In genomic region chr15:64893481-64894394, GRCh38 we compare ENCODE assay signal across 8 cellular contexts. TPM values are rescaled to one million over a fixed set of nuclear protein-coding genes. Genes with fewer than 3 reads are reported as not detected.
DNase-seq lines count a peak whose midpoint lies in the region; ATAC-seq and TF ChIP-seq lines count a peak whose summit lies in the region.

No MANE protein-coding gene starts in this region.

- H3K4me3 ChIP-seq in esophagus squamous epithelium (peak overlapping the region; percentile 17 to 60 (median 35)), muscle layer of colon (ENCODE audit: low read depth in 1 of 2, low read length in 2 of 2) (peak overlapping the region; percentile 6 to 47)

- peak overlapping the region; percentile 88 for H3K4me3 Mint-ChIP-seq in activated T-cell treated with anti-CD3 and anti-CD28 coated beads, Interleukin-2, amount 50 U/mL, for 24 hours

- intact Hi-C loops in esophagus squamous epithelium (cut with DNase I): loop anchor here (10.0 kb wide), 1 partner anchor 49 kb away; the partner anchor contains the start of gene PLEKHO2

- TF ChIP-seq POLR2A in esophagus squamous epithelium (IDR thresholded peaks at IDR 0.05): peak in 2 of 4 donors; percentile 54 to 73

- H3K9me3 ChIP-seq in esophagus squamous epithelium: no peaks in the 10 kb centered on the region
- no peaks in the 10 kb centered on the region for H3K9me3 ChIP-seq in muscle layer of colon (ENCODE audit: low read length)

- H3K36me3 Mint-ChIP-seq in activated T-cell treated with anti-CD3 and anti-CD28 coated beads, Interleukin-2, amount 50 U/mL, for 24 hours (ENCODE audit: low read depth): peaks cover 3% of the 10 kb centered on the region

- no peaks in the 10 kb centered on the region for H3K9me3 Mint-ChIP-seq in activated T-cell treated with anti-CD3 and anti-CD28 coated beads, Interleukin-2, amount 50 U/mL, for 24 hours

- DNase-seq in NOMO-1 treated with dmso at 0.1 percent for 144 hours (lab: John Stamatoyannopoulos, UW; ENCODE audit: unreplicated experiment) (peak; percentile 97), esophagus squamous epithelium (lab: John Stamatoyannopoulos, UW) (peak; percentile 88), H4 (ENCODE audit: low spot score) (no peak)
- peak; percentile 97 for DNase-seq in activated T-cell treated with anti-CD3 and anti-CD28 coated beads, Interleukin-2, amount 50 U/mL, for 24 hours
- DNase-seq in stimulated activated CD8-positive, alpha-beta memory T cell treated with anti-CD3 and anti-CD28 coated beads, Interleukin-4, amount 100 ng/mL, for 4 hours (ENCODE audit: low read depth in 2 of 2, low spot score in 1 of 2): peak; percentile 77 to 91

- no peaks in the 10 kb centered on the region for H3K27me3 Mint-ChIP-seq in activated T-cell treated with anti-CD3 and anti-CD28 coated beads, Interleukin-2, amount 50 U/mL, for 24 hours

- peak; percentile 67 for ATAC-seq in GM18511 (IDR thresholded peaks at IDR 0.05; ENCODE audit: unreplicated experiment)
- ATAC-seq in HG02943 (IDR thresholded peaks at IDR 0.05; ENCODE audit: low read depth, unreplicated experiment): peak; percentile 53

- WGBS in esophagus squamous epithelium, 2 donors: 26 to 40% methylated on average over 27 to 32 of the region's 44 CpGs

- H3K4me1 Mint-ChIP-seq in activated T-cell treated with anti-CD3 and anti-CD28 coated beads, Interleukin-2, amount 50 U/mL, for 24 hours (ENCODE audit: low read depth): peaks cover 61% of the 10 kb centered on the region

- H3K27ac Mint-ChIP-seq in activated T-cell treated with anti-CD3 and anti-CD28 coated beads, Interleukin-2, amount 50 U/mL, for 24 hours: peak overlapping the region; percentile 98

- H3K36me3 ChIP-seq in esophagus squamous epithelium (no peaks in the 10 kb centered on the region), muscle layer of colon (ENCODE audit: insufficient read depth, low read length) (no peaks in the 10 kb centered on the region)

- no peak for TF ChIP-seq CTCF in esophagus squamous epithelium (IDR thresholded peaks at IDR 0.05)

- H3K4me1 ChIP-seq in esophagus squamous epithelium (peaks cover 36 to 71% (median 51%) of the 10 kb centered on the region in 3 donors), muscle layer of colon (ENCODE audit: insufficient read depth, low read length) (peaks cover 49% of the 10 kb centered on the region)

- no peak overlapping the region for H3K9ac ChIP-seq in muscle layer of colon (ENCODE audit: low read length)

- H3K27me3 ChIP-seq in esophagus squamous epithelium (no peaks in the 10 kb centered on the region), muscle layer of colon (ENCODE audit: control insufficient read depth in 1 of 2, insufficient read depth in 2 of 2, low read length in 2 of 2) (no peaks in the 10 kb centered on the region)

- H3K27ac ChIP-seq in esophagus squamous epithelium: peak overlapping the region; percentile 88 to 97 (median 92)
- peak overlapping the region; percentile 59 for H3K27ac ChIP-seq in muscle layer of colon (ENCODE audit: low read depth, low read length)

RNA-seq across cellular contexts. Expression of gene ANKDD1A, which starts 18.0 kb away (rescaled TPM):
- total RNA-seq in esophagus squamous epithelium: 1 to 10 TPM in 3 of 4 donors, under 1 TPM in 1; 0.45 to 7.8 (median 2.4) TPM
- 0.25 and 1.1 TPM in 2 replicates for total RNA-seq in H4 (2014; rRNA removed; shearing (Covaris generic))

RNA-seq across cellular contexts. Expression of gene PLEKHO2, which starts 52.0 kb away (rescaled TPM):
- total RNA-seq in esophagus squamous epithelium: 10 to 100 TPM in 1 of 4 donors, 1 to 10 TPM in 3; 5.6 to 18.3 (median 7.2) TPM
- 5.5 and 7.6 TPM in 2 replicates for total RNA-seq in H4 (2014; rRNA removed; shearing (Covaris generic))
